Comparison of ENCODE assay signal across 1 cellular context in the genomic region with DNA sequence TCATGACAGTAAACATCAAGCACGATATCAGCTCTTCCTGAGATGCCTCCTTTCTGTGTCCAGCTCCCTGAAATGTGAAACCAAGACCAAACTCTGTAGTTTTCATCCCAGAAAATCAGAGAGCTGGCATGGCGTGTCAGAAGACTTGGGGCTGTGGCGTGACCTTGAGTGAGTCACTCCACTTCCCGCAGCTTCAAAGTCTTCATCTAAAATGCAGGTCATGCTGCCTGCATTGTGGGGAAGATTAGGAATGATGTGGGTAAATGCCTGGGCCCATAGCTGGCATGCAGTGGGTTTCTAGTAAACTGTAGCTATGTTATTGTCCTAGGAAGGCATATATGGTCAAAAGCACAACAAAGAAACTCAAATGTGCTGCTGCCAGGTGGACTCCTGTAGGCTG.
TF ChIP-seq lines count a peak whose summit lies in the region.

No MANE protein-coding gene starts in this region.

TF ChIP-seq in IMR-90, 13 proteins besides CTCF, POLR2A, EP300 and RAD21:
- TF ChIP-seq CEBPB (IDR thresholded peaks at IDR 0.05; ENCODE audit: low read depth, low read length) (no peak), MAFK (IDR thresholded peaks at IDR 0.05; ENCODE audit: low read depth, low read length) (no peak), FOS (IDR thresholded peaks at IDR 0.05; ENCODE audit: low read depth, low read length) (no peak), RCOR1 (IDR thresholded peaks at IDR 0.05; ENCODE audit: insufficient replicate concordance, low read length) (no peak), RFX5 (IDR thresholded peaks at IDR 0.05; ENCODE audit: low read depth, low read length) (no peak), BHLHE40 (IDR thresholded peaks at IDR 0.05; ENCODE audit: low read depth, low read length) (no peak), SMC3 (IDR thresholded peaks at IDR 0.05; ENCODE audit: low read depth, low read length) (no peak), MXI1 (IDR thresholded peaks at IDR 0.05; ENCODE audit: borderline replicate concordance, low read depth, low read length) (no peak), MAZ (IDR thresholded peaks at IDR 0.05; ENCODE audit: borderline replicate concordance, low read depth, low read length) (no peak), CHD1 (IDR thresholded peaks at IDR 0.05; ENCODE audit: low read depth, low read length) (no peak), NFE2L2 (IDR thresholded peaks at IDR 0.05; ENCODE audit: low read depth, low read length) (no peak)
- TF ChIP-seq, protein P1, sequence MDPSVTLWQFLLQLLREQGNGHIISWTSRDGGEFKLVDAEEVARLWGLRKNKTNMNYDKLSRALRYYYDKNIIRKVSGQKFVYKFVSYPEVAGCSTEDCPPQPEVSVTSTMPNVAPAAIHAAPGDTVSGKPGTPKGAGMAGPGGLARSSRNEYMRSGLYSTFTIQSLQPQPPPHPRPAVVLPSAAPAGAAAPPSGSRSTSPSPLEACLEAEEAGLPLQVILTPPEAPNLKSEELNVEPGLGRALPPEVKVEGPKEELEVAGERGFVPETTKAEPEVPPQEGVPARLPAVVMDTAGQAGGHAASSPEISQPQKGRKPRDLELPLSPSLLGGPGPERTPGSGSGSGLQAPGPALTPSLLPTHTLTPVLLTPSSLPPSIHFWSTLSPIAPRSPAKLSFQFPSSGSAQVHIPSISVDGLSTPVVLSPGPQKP (IDR thresholded peaks at IDR 0.05; ENCODE audit: borderline replicate concordance, low read depth, low read length), result no peak
- TF ChIP-seq, protein P2, sequence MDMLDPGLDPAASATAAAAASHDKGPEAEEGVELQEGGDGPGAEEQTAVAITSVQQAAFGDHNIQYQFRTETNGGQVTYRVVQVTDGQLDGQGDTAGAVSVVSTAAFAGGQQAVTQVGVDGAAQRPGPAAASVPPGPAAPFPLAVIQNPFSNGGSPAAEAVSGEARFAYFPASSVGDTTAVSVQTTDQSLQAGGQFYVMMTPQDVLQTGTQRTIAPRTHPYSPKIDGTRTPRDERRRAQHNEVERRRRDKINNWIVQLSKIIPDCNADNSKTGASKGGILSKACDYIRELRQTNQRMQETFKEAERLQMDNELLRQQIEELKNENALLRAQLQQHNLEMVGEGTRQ (IDR thresholded peaks at IDR 0.05; ENCODE audit: low read depth, low read length), result no peak
